1 cellular context compared by ENCODE assay signal in genomic region chr17:15180121-15180561, GRCh38.
A peak's percentile ranks its signal among the peaks of the same experiment; 100 is the strongest.
TF ChIP-seq lines count a peak whose summit lies in the region.

No MANE protein-coding gene starts in this region.

TF ChIP-seq in GM23338, 12 proteins besides CTCF, POLR2A, EP300 and RAD21 (continued from another document):
- TF ChIP-seq ZNF462 (CRISPR knock-in tag; IDR thresholded peaks at IDR 0.05), result peak; percentile 81
